Comparison of ENCODE assay signal across 8 cellular contexts in genomic region chr3:141913150-141913811, GRCh38. TPM values are rescaled to one million over a fixed set of nuclear protein-coding genes. Genes with fewer than 3 reads are reported as not detected.
DNase-seq lines count a peak whose midpoint lies in the region; ATAC-seq, FAIRE-seq and TF ChIP-seq lines count a peak whose summit lies in the region.

No MANE protein-coding gene starts in this region.

- peaks cover 11 to 26% of the 10 kb centered on the region in 2 experiments for H3K79me1 ChIP-seq in IMR-90 (ENCODE audit: low read depth in 1 of 2, low read length in 2 of 2)

- no peak overlapping the region for H2AFZ ChIP-seq in IMR-90 (replicated peaks; ENCODE audit: low read length, poor library complexity)

- no peak overlapping the region for H2BK5ac ChIP-seq in IMR-90 (ENCODE audit: low read depth, low read length, poor library complexity, severe bottlenecking)

- H3K36me3 ChIP-seq in IMR-90 (ENCODE audit: control insufficient read depth, insufficient read depth, low read length): peaks cover 18% of the 10 kb centered on the region
- H3K36me3 ChIP-seq in RWPE2 (ENCODE audit: low read depth): peaks cover 78% of the 10 kb centered on the region

- H3K9me1 ChIP-seq in IMR-90 (ENCODE audit: insufficient read depth, low read length): peaks cover 7% of the 10 kb centered on the region; the same call in 1 of the 2 replicates

- H4K8ac ChIP-seq in IMR-90 (ENCODE audit: low read depth in 2 of 2, low read length in 2 of 2): no peak overlapping the region

- H2AK9ac ChIP-seq in IMR-90 (replicated peaks; ENCODE audit: low read depth, low read length, poor library complexity): no peak overlapping the region

- TF ChIP-seq EP300 in A549 (IDR thresholded peaks at IDR 0.05): no peak

- 23% methylated on average over 1 of the region's 1 CpG for WGBS in A549 (ENCODE audit: missing lambda C conversion rate)
- WGBS in IMR-90 (ENCODE audit: extremely low coverage in 2 of 2, insufficient read length in 1 of 2), 2 experiments: no CpG with 5 or more reads among the region's 1 CpG

- POLR2A ChIA-PET in A549 (lab: Yijun Ruan, JAX): interaction anchor here (0.7 to 0.9 kb wide), 3 partner anchors 36 to 235 kb away, joined by 3 to 5 read pairs (median 3); partner anchors contain the start of gene RNF7
- POLR2A ChIA-PET in IMR-90 (lab: Charles Lee; ENCODE audit: unreplicated experiment): interaction anchor here (0.6 kb wide), 1 partner anchor 15 kb away, joined by 4 read pairs; no protein-coding TSS in a partner anchor

- CTCF ChIA-PET in A549 (lab: Yijun Ruan, JAX) (interaction anchor here (0.6 to 3.1 kb wide), 31 partner anchors 9 to 461 kb away, joined by 3 to 21 read pairs (median 3); partner anchors contain the start of gene RNF7), IMR-90 (lab: Yijun Ruan, JAX) (interaction anchor here (0.5 to 1.2 kb wide), 7 partner anchors 17 to 1706 kb away, joined by 3 to 4 read pairs (median 4); no protein-coding TSS in a partner anchor)

- H3K4me3 ChIP-seq in A549 (no peak overlapping the region), IMR-90 (ENCODE audit: insufficient read depth, low read depth, low read length) (no peak overlapping the region), RWPE2 (ENCODE audit: severe bottlenecking) (no peak overlapping the region), astrocyte of the cerebellum (ENCODE audit: low read depth, low read length) (no peak overlapping the region)

- H3K14ac ChIP-seq in IMR-90 (replicated peaks; ENCODE audit: low read depth, low read length): no peak overlapping the region

- no TSS peak for BruUV-seq in IMR-90 (replicated peaks; lab: Mats Ljungman, UMichigan)

- no peak overlapping the region for H3K27ac ChIP-seq in A549
- no peak overlapping the region for H3K27ac ChIP-seq in IMR-90 (ENCODE audit: insufficient read depth, low read length)
- H3K27ac ChIP-seq in RWPE2 (ENCODE audit: poor library complexity, severe bottlenecking): no peak overlapping the region

- no peak overlapping the region for H3K56ac ChIP-seq in IMR-90 (ENCODE audit: extremely low read depth, insufficient read depth, low read length)

- no peak overlapping the region for H2BK15ac ChIP-seq in IMR-90 (ENCODE audit: low read depth, low read length)

- H3K36me3 Mint-ChIP-seq in immature natural killer cell: peaks cover 18 to 24% (median 21%) of the 10 kb centered on the region in 3 donors

- no peaks in the 10 kb centered on the region for H3K9me3 Mint-ChIP-seq in immature natural killer cell

- no peak overlapping the region for H3K18ac ChIP-seq in IMR-90 (ENCODE audit: low read depth, low read length)

- no peaks in the 10 kb centered on the region; the same call in 1 of the 2 replicates for H4K20me1 ChIP-seq in IMR-90 (ENCODE audit: insufficient read depth, low read length)

- no peak overlapping the region for H2BK20ac ChIP-seq in IMR-90 (ENCODE audit: low read depth, low read length)

- H3K9ac ChIP-seq in IMR-90 (ENCODE audit: low read depth, low read length): no peak overlapping the region

- TF ChIP-seq CTCF in A549 (IDR thresholded peaks at IDR 0.05) (peak; percentile 70), GM12872 (IDR thresholded peaks at IDR 0.05; ENCODE audit: insufficient read depth, low read depth, low read length) (peak; percentile 60), IMR-90 (conservative IDR thresholded peaks at IDR 0.05; ENCODE audit: low read depth, low read length) (peak; percentile 61), RWPE2 (IDR thresholded peaks at IDR 0.05; ENCODE audit: poor library complexity, severe bottlenecking) (peak; percentile 86), astrocyte of the cerebellum (IDR thresholded peaks at IDR 0.05; ENCODE audit: low read depth, low read length, missing control alignments) (peak; percentile 66)

- H3K4me1 Mint-ChIP-seq in immature natural killer cell: peaks cover 0 to 5% of the 10 kb centered on the region in 2 donors

- peak; percentile 64 to 71 for TF ChIP-seq RAD21 in A549 (conservative IDR thresholded peaks at IDR 0.05 in 1 of 2, IDR thresholded peaks at IDR 0.05 in 1 of 2)
- peak; percentile 76 for TF ChIP-seq RAD21 in IMR-90 (IDR thresholded peaks at IDR 0.05; ENCODE audit: low read length)

- dilution Hi-C loops in IMR-90 (cut with HindIII; ENCODE audit: low sequenced_read_pairs, unreplicated experiment): no loop called here

- FAIRE-seq in A549 (lab: Jason Lieb, UNC): peak; percentile 61

- no peaks in the 10 kb centered on the region for H3K9me3 ChIP-seq in A549
- no peaks in the 10 kb centered on the region for H3K9me3 ChIP-seq in IMR-90 (ENCODE audit: control insufficient read depth, insufficient read depth, low read length)
- no peaks in the 10 kb centered on the region for H3K9me3 ChIP-seq in RWPE2 (ENCODE audit: severe bottlenecking)

- TF ChIP-seq POLR2A in A549 (IDR thresholded peaks at IDR 0.05; ENCODE audit: low read length): no peak
- TF ChIP-seq POLR2A in IMR-90 (IDR thresholded peaks at IDR 0.05; ENCODE audit: low read depth, low read length): no peak

- H3K4me2 ChIP-seq in A549 (no peak overlapping the region), IMR-90 (ENCODE audit: low read depth, low read length) (no peak overlapping the region)

- ATAC-seq in A549 (peak; percentile 89 to 91), IMR-90 (ENCODE audit: low read depth) (peak; percentile 64), RWPE2 (ENCODE audit: low read depth) (0 out of 3 replicates have a peak, but pooled peaks have one; percentile 45), HG02571 (IDR thresholded peaks at IDR 0.05; ENCODE audit: unreplicated experiment) (no peak)

- H3K23ac ChIP-seq in IMR-90 (ENCODE audit: low read depth, low read length): no peak overlapping the region

- H4K5ac ChIP-seq in IMR-90 (ENCODE audit: low read depth, low read length): no peak overlapping the region

- peaks cover 0 to 8% (median 0%) of the 10 kb centered on the region in 3 donors for H3K27me3 Mint-ChIP-seq in immature natural killer cell (ENCODE audit: low read depth in 3 of 3)

- H2BK120ac ChIP-seq in IMR-90 (ENCODE audit: low read depth, low read length): no peak overlapping the region

- intact Hi-C loops in IMR-90 (cut with micrococcal nuclease): loop anchor here (1.0 to 5.0 kb wide), 2 partner anchors 175 to 336 kb away; partner anchors contain the start of gene RNF7

- no peak overlapping the region for H3K4ac ChIP-seq in IMR-90 (ENCODE audit: low read depth, low read length)

- H3K27me3 ChIP-seq in IMR-90 (ENCODE audit: control insufficient read depth, insufficient read depth, low read length) (no peaks in the 10 kb centered on the region), RWPE2 (ENCODE audit: insufficient read depth, poor library complexity, severe bottlenecking) (no peaks in the 10 kb centered on the region)

- H3K4me1 ChIP-seq in A549 (no peaks in the 10 kb centered on the region), IMR-90 (ENCODE audit: control insufficient read depth, insufficient read depth, low read length) (peaks cover 2% of the 10 kb centered on the region), RWPE2 (ENCODE audit: insufficient read depth, poor library complexity, severe bottlenecking) (no peaks in the 10 kb centered on the region)

- no peak overlapping the region for H2AK5ac ChIP-seq in IMR-90 (ENCODE audit: low read depth, low read length)

- DNase-seq in A549 (ENCODE audit: low read depth in 1 of 2, low spot score in 1 of 2) (peak; percentile 64 to 77), IMR-90 (peak; percentile 62), RWPE2 (ENCODE audit: low spot score) (no peak), astrocyte of the cerebellum (ENCODE audit: low read depth) (peak; percentile 33), immature natural killer cell (peak; percentile 39 to 63 (median 57))
- peak; percentile 20 for DNase-seq in stimulated activated CD8-positive, alpha-beta memory T cell treated with anti-CD3 and anti-CD28 coated beads, Interleukin-12 subunit alpha, Interleukin-12 subunit beta, amount 100 ng/mL, for 1 hour (ENCODE audit: low read depth)

- no peak overlapping the region for H4K91ac ChIP-seq in IMR-90 (ENCODE audit: insufficient read depth, low read depth, low read length)

- H3K4me3 Mint-ChIP-seq in immature natural killer cell: no peak overlapping the region

- in situ Hi-C loops in IMR-90 (cut with MboI; ENCODE audit: low sequenced_read_pairs): loop anchor here (10.0 kb wide), 1 partner anchor 318 kb away; no protein-coding TSS in a partner anchor
- in situ Hi-C loops in astrocyte of the cerebellum (cut with HindIII; ENCODE audit: low sequenced_read_pairs): no loop called here

- peak overlapping the region in 3 of 6 donors; percentile 9 to 31 (median 28) for H3K27ac Mint-ChIP-seq in immature natural killer cell

TF ChIP-seq in A549, 52 proteins besides CTCF, POLR2A, EP300 and RAD21 (continues in another document):
- no peak for TF ChIP-seq ELK1 (IDR thresholded peaks at IDR 0.05; ENCODE audit: low read depth, low read length)

TF ChIP-seq in IMR-90, 13 proteins besides CTCF, POLR2A, EP300 and RAD21:
- TF ChIP-seq MAZ (IDR thresholded peaks at IDR 0.05; ENCODE audit: borderline replicate concordance, low read depth, low read length) (no peak), SMC3 (IDR thresholded peaks at IDR 0.05; ENCODE audit: low read depth, low read length) (peak; percentile 52), CEBPB (IDR thresholded peaks at IDR 0.05; ENCODE audit: low read depth, low read length) (no peak), RFX5 (IDR thresholded peaks at IDR 0.05; ENCODE audit: low read depth, low read length) (no peak), MAFK (IDR thresholded peaks at IDR 0.05; ENCODE audit: low read depth, low read length) (no peak), RCOR1 (IDR thresholded peaks at IDR 0.05; ENCODE audit: insufficient replicate concordance, low read length) (peak; percentile 68), ELK1 (IDR thresholded peaks at IDR 0.05; ENCODE audit: borderline replicate concordance, low read depth, low read length) (no peak)

RNA-seq across cellular contexts. Expression of gene ATP1B3, which starts 36.8 kb away (rescaled TPM):
- 292 and 306 TPM in 2 replicates for polyA plus RNA-seq in A549 (2011; rRNA removed)
- 80.0 and 109 TPM in 2 replicates for polyA plus RNA-seq in A549 (2012; cell fraction: cytosol; rRNA removed)
- polyA plus RNA-seq in A549 (2012; cell fraction: nucleus; rRNA removed): 45.8 and 79.9 TPM in 2 replicates
- 207 to 230 TPM (median 226 TPM) in 3 replicates for polyA plus RNA-seq in A549 (2017; fragmentation: RNase III; extraction: RNeasy Plus Mini Kit Qiagen cat#74134 plus additional on column Dnase treatment)
- polyA minus RNA-seq in A549 (2011; rRNA and poly(A)+ RNA removed): 93.5 and 111 TPM in 2 replicates
- total RNA-seq in IMR-90 (2012; rRNA removed): 64.3 and 111 TPM in 2 replicates
- polyA plus RNA-seq in IMR-90 (2012; rRNA removed): 98.2 and 126 TPM in 2 replicates
- 29.3 and 75.6 TPM in 2 replicates for polyA plus RNA-seq in IMR-90 (2012; cell fraction: cytosol; rRNA removed)
- polyA plus RNA-seq in IMR-90 (2012; cell fraction: nucleus; rRNA removed; ENCODE audit: low replicate concordance): 11.5 and 107 TPM in 2 replicates
- 100 to 1,000 TPM; 145 to 206 (median 167) TPM for polyA plus RNA-seq in immature natural killer cell
